Comparison of ENCODE assay signal across 8 cellular contexts in the genomic region with DNA sequence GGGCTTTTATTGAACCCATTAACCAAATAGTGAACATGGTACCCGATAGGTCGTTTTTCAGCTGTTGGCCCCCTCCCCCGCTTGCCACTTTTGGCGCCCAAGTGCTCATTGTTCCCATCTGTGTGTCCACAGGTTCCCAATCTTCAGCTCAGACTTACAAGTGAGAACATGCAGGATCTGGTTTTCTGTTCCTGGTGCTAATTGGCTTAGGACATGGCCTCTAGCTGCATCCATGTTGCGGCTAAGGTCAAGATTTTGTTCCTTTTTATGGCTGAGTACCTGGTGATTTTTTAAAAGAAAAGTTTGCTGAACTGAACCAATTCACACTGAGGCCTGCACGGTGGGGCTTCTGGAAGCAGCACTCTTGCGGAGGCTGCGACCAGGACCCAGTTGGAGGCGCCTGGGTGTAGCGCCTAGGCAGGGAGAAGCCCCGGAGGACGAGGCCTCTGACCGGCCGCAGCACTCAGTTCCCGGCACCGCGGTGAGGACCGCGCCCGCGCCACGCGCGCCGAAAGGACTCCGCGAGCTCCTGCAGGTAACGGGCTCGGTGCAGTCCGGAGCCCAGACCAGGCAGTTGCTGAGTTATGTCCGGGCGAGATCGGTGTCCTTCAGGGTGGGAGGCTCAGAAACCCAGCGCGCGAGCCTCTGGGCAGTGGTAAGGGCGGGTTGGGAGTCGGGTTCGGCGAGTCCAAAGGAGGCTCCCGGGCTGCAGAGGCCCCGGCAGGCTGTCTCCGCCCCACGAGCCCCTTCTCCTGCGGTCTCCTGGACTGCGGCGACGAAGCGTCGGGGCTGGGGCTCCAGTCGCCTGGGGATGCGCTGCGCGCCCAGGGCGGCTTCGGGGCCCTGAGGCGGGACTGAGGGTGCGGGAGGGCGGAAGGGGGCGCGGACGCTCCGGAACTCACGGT. TPM values are rescaled to one million over a fixed set of nuclear protein-coding genes. Genes with fewer than 3 reads are reported as not detected.
DNase-seq lines count a peak whose midpoint lies in the region; ATAC-seq, FAIRE-seq and TF ChIP-seq lines count a peak whose summit lies in the region.

No MANE protein-coding gene starts in this region.

- peak; percentile 58 for DNase-seq in GM23338 (ENCODE audit: low spot score)
- DNase-seq in bronchial epithelial cell (ENCODE audit: low read depth): no peak
- no peak for DNase-seq in kidney epithelial cell (ENCODE audit: low read depth)
- no peak for DNase-seq in medulla oblongata (ENCODE audit: extremely low spot score)
- DNase-seq in CD1c-positive myeloid dendritic cell (ENCODE audit: extremely low spot score): no peak

- peaks cover 8% of the 10 kb centered on the region for H3K36me3 Mint-ChIP-seq in GM23338 (ENCODE audit: low read depth)
- no peaks in the 10 kb centered on the region for H3K36me3 Mint-ChIP-seq in stimulated activated naive CD8-positive, alpha-beta T cell treated with anti-CD3 and anti-CD28 coated beads, Interleukin-15, Interleukin-2, amounts not matched to agents 100 ng/mL and 50 ng/mL, for 24 hours (ENCODE audit: low read depth)

- no peaks in the 10 kb centered on the region for H3K79me2 ChIP-seq in ACC112 (ENCODE audit: control insufficient read depth, insufficient read depth, low read length, unreplicated experiment)
- H3K79me2 ChIP-seq in GM23338 (replicated peaks; ENCODE audit: insufficient read depth): no peaks in the 10 kb centered on the region

- H3K9me3 Mint-ChIP-seq in GM23338: peaks cover 15% of the 10 kb centered on the region
- no peaks in the 10 kb centered on the region for H3K9me3 Mint-ChIP-seq in stimulated activated naive CD8-positive, alpha-beta T cell treated with anti-CD3 and anti-CD28 coated beads, Interleukin-15, Interleukin-2, amounts not matched to agents 100 ng/mL and 50 ng/mL, for 24 hours

- FAIRE-seq in bronchial epithelial cell (lab: Jason Lieb, UNC): no peak

- H3K27ac ChIP-seq in ACC112 (ENCODE audit: low read depth, low read length): no peak overlapping the region
- H3K27ac ChIP-seq in GM23338 (ENCODE audit: low read depth): no peak overlapping the region

- no peak overlapping the region for H3K27ac Mint-ChIP-seq in GM23338
- H3K27ac Mint-ChIP-seq in stimulated activated naive CD8-positive, alpha-beta T cell treated with anti-CD3 and anti-CD28 coated beads, Interleukin-15, Interleukin-2, amounts not matched to agents 100 ng/mL and 50 ng/mL, for 24 hours: no peak overlapping the region

- H3K4me3 Mint-ChIP-seq in GM23338: peak overlapping the region; percentile 74
- peak overlapping the region; percentile 66 for H3K4me3 Mint-ChIP-seq in stimulated activated naive CD8-positive, alpha-beta T cell treated with anti-CD3 and anti-CD28 coated beads, Interleukin-15, Interleukin-2, amounts not matched to agents 100 ng/mL and 50 ng/mL, for 24 hours

- H3K4me3 ChIP-seq in ACC112 (ENCODE audit: low read depth, low read length) (peak overlapping the region; percentile 72), GM23338 (peak overlapping the region; percentile 70), bronchial epithelial cell (ENCODE audit: low read depth, low read length) (peak overlapping the region; percentile 25), kidney epithelial cell (ENCODE audit: low read depth, low read length) (peak overlapping the region; percentile 46)

- H3K36me3 ChIP-seq in ACC112 (ENCODE audit: insufficient read depth, low read length) (no peaks in the 10 kb centered on the region), GM23338 (ENCODE audit: insufficient read depth) (no peaks in the 10 kb centered on the region; the same call in 1 of the 2 replicates), bronchial epithelial cell (ENCODE audit: control insufficient read depth, insufficient read depth, low read length) (no peaks in the 10 kb centered on the region), kidney epithelial cell (ENCODE audit: control insufficient read depth, insufficient read depth, low read length) (no peaks in the 10 kb centered on the region)

- peaks cover 38% of the 10 kb centered on the region for H3K27me3 Mint-ChIP-seq in GM23338 (ENCODE audit: insufficient read depth, low read depth, poor library complexity)
- peaks cover 46% of the 10 kb centered on the region for H3K27me3 Mint-ChIP-seq in stimulated activated naive CD8-positive, alpha-beta T cell treated with anti-CD3 and anti-CD28 coated beads, Interleukin-15, Interleukin-2, amounts not matched to agents 100 ng/mL and 50 ng/mL, for 24 hours

- TF ChIP-seq CTCF in GM23338 (conservative IDR thresholded peaks at IDR 0.05; ENCODE audit: low read depth in 2 of 2) (no peak), bronchial epithelial cell (IDR thresholded peaks at IDR 0.05; ENCODE audit: insufficient read depth, low read length, severe bottlenecking) (no peak), kidney epithelial cell (IDR thresholded peaks at IDR 0.05; ENCODE audit: insufficient read depth, low read length, poor library complexity, severe bottlenecking) (no peak)

- H3K4me1 ChIP-seq in ACC112 (ENCODE audit: control insufficient read depth, insufficient read depth, low read length, unreplicated experiment) (no peaks in the 10 kb centered on the region), GM23338 (ENCODE audit: insufficient read depth) (no peaks in the 10 kb centered on the region)

- H3K4me1 Mint-ChIP-seq in GM23338: peaks cover 9% of the 10 kb centered on the region
- peaks cover 9% of the 10 kb centered on the region for H3K4me1 Mint-ChIP-seq in stimulated activated naive CD8-positive, alpha-beta T cell treated with anti-CD3 and anti-CD28 coated beads, Interleukin-15, Interleukin-2, amounts not matched to agents 100 ng/mL and 50 ng/mL, for 24 hours (ENCODE audit: low read depth)

- H4K20me1 ChIP-seq in GM23338 (replicated peaks; ENCODE audit: insufficient read depth): no peaks in the 10 kb centered on the region

- H3F3A ChIP-seq in GM23338 (replicated peaks; ENCODE audit: low read depth): peaks cover 8% of the 10 kb centered on the region; the same call in 1 of the 2 replicates

- peak overlapping the region; percentile 87 for H3K4me2 ChIP-seq in GM23338

- H3K27me3 ChIP-seq in ACC112 (ENCODE audit: insufficient read depth, low read length) (peaks cover 7% of the 10 kb centered on the region; the same call in 1 of the 2 replicates), GM23338 (ENCODE audit: insufficient read depth) (peaks cover 41% of the 10 kb centered on the region), bronchial epithelial cell (ENCODE audit: control insufficient read depth, insufficient read depth, low read length) (no peaks in the 10 kb centered on the region), kidney epithelial cell (ENCODE audit: control insufficient read depth, insufficient read depth, low read length) (no peaks in the 10 kb centered on the region)

- H2AFZ ChIP-seq in ACC112 (ENCODE audit: low read length, unreplicated experiment) (peak overlapping the region; percentile 95), GM23338 (peak overlapping the region; percentile 97)

- no peaks in the 10 kb centered on the region for H3K9me2 ChIP-seq in GM23338 (ENCODE audit: insufficient read depth)

- ATAC-seq in GM23338 (peak; percentile 65), GM21526 (IDR thresholded peaks at IDR 0.05; ENCODE audit: low FRiP score, unreplicated experiment) (no peak)

RNA-seq across cellular contexts. Expression of gene SLC25A4, which starts 15.8 kb away (rescaled TPM):
- 43.3 and 43.6 TPM in 2 replicates for total RNA-seq in GM23338 (2014; rRNA removed; shearing (Covaris generic))
- polyA plus RNA-seq in GM23338 (2016; fragmentation: Nextera tagmentation; extraction: Ambion mirVana): 62.8 and 66.5 TPM in 2 replicates
- 16.9 and 20.0 TPM in 2 replicates for total RNA-seq in bronchial epithelial cell
- total RNA-seq in kidney epithelial cell: 30.2 and 31.2 TPM in 2 replicates
